ENCODE assay signal across 8 cellular contexts in genomic region chr19:27793644-27794443, GRCh38.
DNase-seq lines count a peak whose midpoint lies in the region; ATAC-seq and TF ChIP-seq lines count a peak whose summit lies in the region.

No MANE protein-coding gene starts in this region.

- POLR2A ChIA-PET in OCI-LY7 (lab: Charles Lee) = interaction anchor here (1.0 to 2.9 kb wide), 4 partner anchors 9 to 69 kb away, joined by 3 to 12 read pairs (median 4); no protein-coding TSS in a partner anchor

- intact Hi-C loops in OCI-LY7 (cut with micrococcal nuclease; ENCODE audit: unreplicated experiment) = no loop called here

- H3K4me3 ChIP-seq in OCI-LY7 (ENCODE audit: low read depth, low read length, poor library complexity, severe bottlenecking) (peak overlapping the region; percentile 84), mucosa of rectum (ENCODE audit: low read length in 2 of 2) (peak overlapping the region; percentile 81 to 100)

- peak overlapping the region; percentile 78 for H3K4me2 ChIP-seq in OCI-LY7 (ENCODE audit: low read length)

- peak; percentile 96 for ATAC-seq in GM21528 (IDR thresholded peaks at IDR 0.05; ENCODE audit: low FRiP score, unreplicated experiment)

- CTCF ChIA-PET in OCI-LY7 (lab: Charles Lee; ENCODE audit: unreplicated experiment) = no interaction called here

- BruUV-seq in OCI-LY7 (replicated peaks; lab: Mats Ljungman, UMichigan) = no TSS peak

- DNase-seq in DMS 273 treated with DMSO at 0.1 percent for 48 hours (lab: John Stamatoyannopoulos, UW) (peak; percentile 72), HuH-7.5 (ENCODE audit: low spot score) (peak; percentile 84), OCI-LY7 (ENCODE audit: low spot score) (peak; percentile 95), erythroblast (lab: John Stamatoyannopoulos, UW) (peak; percentile 90 to 91)
- peak; percentile 89 for DNase-seq in activated T-cell treated with anti-CD3 and anti-CD28 coated beads, Interleukin-2, amount 50 U/mL, for 1 hour
- DNase-seq in stimulated activated CD8-positive, alpha-beta memory T cell treated with anti-CD3 and anti-CD28 coated beads, Interleukin-4, amount 100 ng/mL, for 4 hours (ENCODE audit: low read depth in 2 of 2, low spot score in 1 of 2) = peak; percentile 83

- peaks cover 55% of the 10 kb centered on the region for H3K36me3 ChIP-seq in OCI-LY7 (ENCODE audit: insufficient read depth, low read length)
- H3K36me3 ChIP-seq in mucosa of rectum (ENCODE audit: control insufficient read depth in 2 of 2, insufficient read depth in 2 of 2, low read length in 2 of 2) = peaks cover 0 to 11% of the 10 kb centered on the region in 2 donors

- peaks cover 12% of the 10 kb centered on the region; the same call in 1 of the 2 replicates for H3K9me3 ChIP-seq in OCI-LY7 (ENCODE audit: low read length)
- no peaks in the 10 kb centered on the region for H3K9me3 ChIP-seq in mucosa of rectum (ENCODE audit: control insufficient read depth in 2 of 2, low read length in 2 of 2)

- peak; percentile 76 for TF ChIP-seq POLR2A in erythroblast (IDR thresholded peaks at IDR 0.05; ENCODE audit: low read length)

- H3K27ac ChIP-seq in OCI-LY7 (ENCODE audit: low read depth, low read length, poor library complexity, severe bottlenecking) (peak overlapping the region; percentile 82), mucosa of rectum (ENCODE audit: low read depth in 2 of 2, low read length in 2 of 2) (peak overlapping the region; percentile 87 to 96)

- H2AFZ ChIP-seq in OCI-LY7 (ENCODE audit: low read length) = peak overlapping the region; percentile 89

- no peaks in the 10 kb centered on the region for H3K27me3 ChIP-seq in mucosa of rectum (ENCODE audit: control insufficient read depth in 2 of 2, insufficient read depth in 2 of 2, low read length in 2 of 2)

- H4K20me1 ChIP-seq in OCI-LY7 (ENCODE audit: insufficient read depth, low read length) = peaks cover 12% of the 10 kb centered on the region

- TF ChIP-seq CTCF in OCI-LY7 (conservative IDR thresholded peaks at IDR 0.05; ENCODE audit: low read length) = no peak

- H3K4me1 ChIP-seq in OCI-LY7 (ENCODE audit: insufficient read depth, low read length, poor library complexity, severe bottlenecking) (peaks cover 12% of the 10 kb centered on the region), mucosa of rectum (ENCODE audit: control insufficient read depth in 2 of 2, insufficient read depth in 2 of 2, low read length in 2 of 2) (peaks cover 10 to 15% of the 10 kb centered on the region in 2 donors)

- peaks cover 73% of the 10 kb centered on the region for H3K79me2 ChIP-seq in OCI-LY7 (ENCODE audit: insufficient read depth, low read depth, low read length)

- H3K9me2 ChIP-seq in OCI-LY7 (ENCODE audit: insufficient read depth, low read length) = no peaks in the 10 kb centered on the region

- peak overlapping the region; percentile 70 to 95 for H3K9ac ChIP-seq in mucosa of rectum (ENCODE audit: low read depth in 1 of 2, low read length in 2 of 2)

Comparison
In these comparisons a context has a peak if more than half of its experiments do, and no peak if none do; other contexts are left out.
1. Peak in every context shown above with its lines: DNase-seq, ATAC-seq, H3K4me3 ChIP-seq and H3K27ac ChIP-seq.